8 cellular contexts compared by ENCODE assay signal in genomic region chr5:111223790-111224560, GRCh38. TPM values are rescaled to one million over a fixed set of nuclear protein-coding genes. Genes with fewer than 3 reads are reported as not detected.
DNase-seq lines count a peak whose midpoint lies in the region; ATAC-seq, FAIRE-seq and TF ChIP-seq lines count a peak whose summit lies in the region.

TSS of gene CAMK4 (plus strand) at chr5:111224384. CDS start at chr5:111224484, 100 bp downstream.

- peaks cover 47% of the 10 kb centered on the region for H3K4me1 Mint-ChIP-seq in WTC11

- no peaks in the 10 kb centered on the region for H4K20me1 ChIP-seq in keratinocyte (ENCODE audit: control insufficient read depth, extremely low read depth, insufficient read depth, low read length)

- H3K27me3 Mint-ChIP-seq in WTC11 (ENCODE audit: low read depth) = peaks cover 31% of the 10 kb centered on the region

- H3K9me3 Mint-ChIP-seq in WTC11 = no peaks in the 10 kb centered on the region

- DNase-seq in GM18507 (ENCODE audit: extremely low spot score, insufficient read length, low read depth) = peak; percentile 68
- peak; percentile 72 for DNase-seq in NCI-H1694 treated with DMSO at 0.1 percent for 48 hours (lab: John Stamatoyannopoulos, UW)
- peak; percentile 80 for DNase-seq in WTC11 (ENCODE audit: low spot score)
- DNase-seq in cardiac fibroblast (ENCODE audit: low read depth in 2 of 2) = peak; percentile 66 to 73
- no peak for DNase-seq in keratinocyte (ENCODE audit: low read depth, low spot score)
- DNase-seq in stimulated activated CD4-positive, alpha-beta T cell treated with anti-CD3 and anti-CD28 coated beads, Interleukin-15, amount 100 ng/mL, for 48 hours (ENCODE audit: low read depth in 2 of 2) = peak; percentile 30 to 59
- DNase-seq in mesenteric fat pad (ENCODE audit: low spot score) = no peak

- FAIRE-seq in GM18507 (lab: Jason Lieb, UNC) = peak; percentile 85
- no peak for FAIRE-seq in keratinocyte (lab: Jason Lieb, UNC)

- peak within 1 kb of the TSS; percentile 87 for H2AFZ ChIP-seq in keratinocyte (ENCODE audit: control insufficient read depth, low read length)

- no peaks in the 10 kb centered on the region for H3K9me3 ChIP-seq in keratinocyte (ENCODE audit: control insufficient read depth, low read depth, low read length)

- H3K36me3 ChIP-seq in keratinocyte (ENCODE audit: control insufficient read depth in 2 of 2, extremely low read depth in 1 of 2, insufficient read depth in 2 of 2, low read length in 2 of 2) = no peaks in the 10 kb centered on the region

- peak; percentile 74 for ATAC-seq in HG02763 (IDR thresholded peaks at IDR 0.05; ENCODE audit: unreplicated experiment)
- ATAC-seq in WTC11 = peak; percentile 87

- peak within 1 kb of the TSS; percentile 36 for H3K9ac ChIP-seq in keratinocyte (ENCODE audit: control insufficient read depth, extremely low read depth, insufficient read depth, low read length)

- no peaks in the 10 kb centered on the region for H3K79me2 ChIP-seq in keratinocyte (ENCODE audit: control insufficient read depth, insufficient read depth, low read length)

- H3K27ac Mint-ChIP-seq in WTC11 = no peak within 1 kb of the TSS

- peak within 1 kb of the TSS; percentile 83 for H3K4me2 ChIP-seq in keratinocyte (ENCODE audit: control insufficient read depth, extremely low read depth, insufficient read depth, low read depth, low read length)

- no peaks in the 10 kb centered on the region for H3K27me3 ChIP-seq in keratinocyte (ENCODE audit: control insufficient read depth, extremely low read depth, insufficient read depth, low read length)

- CTCF ChIA-PET in WTC11 (lab: Charles Lee) = interaction anchor here (0.5 to 3.5 kb wide), 5 partner anchors 55 to 308 kb away, joined by 3 to 14 read pairs (median 5); no protein-coding TSS in a partner anchor

- H3K4me3 ChIP-seq in cardiac fibroblast (replicated peaks in 1 of 2; ENCODE audit: low read depth in 2 of 2, low read length in 2 of 2) (peak within 1 kb of the TSS; percentile 64 to 72), keratinocyte (ENCODE audit: control insufficient read depth in 2 of 3, extremely low read depth in 1 of 3, insufficient read depth in 2 of 3, low read depth in 1 of 3, low read length in 3 of 3) (peak within 1 kb of the TSS; percentile 41 to 64 (median 63))

- no peak for TF ChIP-seq CTCF in WTC11 (IDR thresholded peaks at IDR 0.05)
- peak; percentile 16 for TF ChIP-seq CTCF in cardiac fibroblast (IDR thresholded peaks at IDR 0.05; ENCODE audit: low read depth, low read length)
- TF ChIP-seq CTCF in keratinocyte (optimal IDR thresholded peaks at IDR 0.05 in 1 of 3, IDR thresholded peaks at IDR 0.05 in 1 of 3, conservative IDR thresholded peaks at IDR 0.05 in 1 of 3; ENCODE audit: extremely low read depth in 1 of 3, insufficient read depth in 2 of 3, low read length in 3 of 3) = no peak

- peaks cover 25% of the 10 kb centered on the region for H3K4me1 ChIP-seq in keratinocyte (ENCODE audit: control insufficient read depth, extremely low read depth, insufficient read depth, low read length)

- peak within 1 kb of the TSS; percentile 82 for H3K4me3 Mint-ChIP-seq in WTC11

- H3K9me1 ChIP-seq in keratinocyte (ENCODE audit: control insufficient read depth, extremely low read depth, insufficient read depth, low read length) = no peaks in the 10 kb centered on the region

- POLR2A ChIA-PET in WTC11 (lab: Charles Lee) = interaction anchor here (0.6 to 0.8 kb wide), 2 partner anchors 9 to 12 kb away, joined by 3 read pairs; no protein-coding TSS in a partner anchor

- dilution Hi-C loops in keratinocyte (cut with MboI; ENCODE audit: extremely low pct_ligation_motif_present, low sequenced_read_pairs) = no loop called here

- no peaks in the 10 kb centered on the region for H3K36me3 Mint-ChIP-seq in WTC11

- H3K27ac ChIP-seq in keratinocyte (ENCODE audit: control insufficient read depth, insufficient read depth, low read length) = no peak within 1 kb of the TSS

TF ChIP-seq in WTC11, 78 proteins besides CTCF, POLR2A, EP300 and RAD21 (continues in another document):
- TF ChIP-seq ZNF219 (CRISPR knock-in tag; IDR thresholded peaks at IDR 0.05; ENCODE audit: borderline replicate concordance) = 0 out of 2 replicates have a peak, but pooled peaks have one; percentile 61
- TF ChIP-seq, protein P1, sequence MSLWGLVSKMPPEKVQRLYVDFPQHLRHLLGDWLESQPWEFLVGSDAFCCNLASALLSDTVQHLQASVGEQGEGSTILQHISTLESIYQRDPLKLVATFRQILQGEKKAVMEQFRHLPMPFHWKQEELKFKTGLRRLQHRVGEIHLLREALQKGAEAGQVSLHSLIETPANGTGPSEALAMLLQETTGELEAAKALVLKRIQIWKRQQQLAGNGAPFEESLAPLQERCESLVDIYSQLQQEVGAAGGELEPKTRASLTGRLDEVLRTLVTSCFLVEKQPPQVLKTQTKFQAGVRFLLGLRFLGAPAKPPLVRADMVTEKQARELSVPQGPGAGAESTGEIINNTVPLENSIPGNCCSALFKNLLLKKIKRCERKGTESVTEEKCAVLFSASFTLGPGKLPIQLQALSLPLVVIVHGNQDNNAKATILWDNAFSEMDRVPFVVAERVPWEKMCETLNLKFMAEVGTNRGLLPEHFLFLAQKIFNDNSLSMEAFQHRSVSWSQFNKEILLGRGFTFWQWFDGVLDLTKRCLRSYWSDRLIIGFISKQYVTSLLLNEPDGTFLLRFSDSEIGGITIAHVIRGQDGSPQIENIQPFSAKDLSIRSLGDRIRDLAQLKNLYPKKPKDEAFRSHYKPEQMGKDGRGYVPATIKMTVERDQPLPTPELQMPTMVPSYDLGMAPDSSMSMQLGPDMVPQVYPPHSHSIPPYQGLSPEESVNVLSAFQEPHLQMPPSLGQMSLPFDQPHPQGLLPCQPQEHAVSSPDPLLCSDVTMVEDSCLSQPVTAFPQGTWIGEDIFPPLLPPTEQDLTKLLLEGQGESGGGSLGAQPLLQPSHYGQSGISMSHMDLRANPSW (CRISPR knock-in tag; conservative IDR thresholded peaks at IDR 0.05; ENCODE audit: low read depth) = no peak
- no peak for TF ChIP-seq AR (CRISPR knock-in tag; IDR thresholded peaks at IDR 0.05)
- TF ChIP-seq PRDM15 (CRISPR knock-in tag; IDR thresholded peaks at IDR 0.05) = no peak
- TF ChIP-seq KAT7 (CRISPR knock-in tag; IDR thresholded peaks at IDR 0.05; ENCODE audit: borderline replicate concordance) = peak; percentile 51; the same call in 1 of the 2 replicates

RNA-seq across cellular contexts. Expression of gene CAMK4, which starts in this region (rescaled TPM):
- 5.8 to 10.6 TPM (median 7.4 TPM) in 3 replicates for total RNA-seq in WTC11 (2021)
- 0.30 to 1.0 TPM (median 0.45 TPM) in 3 replicates for polyA plus RNA-seq in keratinocyte
- polyA plus RNA-seq in keratinocyte (2011; ENCODE audit: low read depth) = not detected
- polyA plus RNA-seq in keratinocyte (2011; cell fraction: cytosol; rRNA removed) = 0.19 and 0.33 TPM in 2 replicates
- 0.08 and 0.10 TPM in 2 replicates for polyA plus RNA-seq in keratinocyte (2011; cell fraction: nucleus; rRNA removed)
- polyA plus RNA-seq in keratinocyte (2012; ENCODE audit: low replicate concordance) = 0.08 and 0.80 TPM in 2 replicates
- 0.46 to 0.64 TPM in 2 of 3 replicates, not detected in the other for polyA minus RNA-seq in keratinocyte
- 0.96 TPM for polyA minus RNA-seq in keratinocyte (2011; cell fraction: cytosol; rRNA and poly(A)+ RNA removed)
- 0.11 and 0.70 TPM in 2 replicates for polyA minus RNA-seq in keratinocyte (2011; cell fraction: nucleus; rRNA and poly(A)+ RNA removed)
- 0.42 TPM for total RNA-seq in mesenteric fat pad

Comparison
In these comparisons a context has a peak if more than half of its experiments do, and no peak if none do; other contexts are left out.
1. DNase-seq: peak in GM18507 (single experiment), NCI-H1694 treated with DMSO at 0.1 percent for 48 hours (single experiment), WTC11 (single experiment), cardiac fibroblast (2 of 2) and stimulated activated CD4-positive, alpha-beta T cell treated with anti-CD3 and anti-CD28 coated beads, Interleukin-15, amount 100 ng/mL, for 48 hours (2 of 2); none in keratinocyte (single experiment) and mesenteric fat pad (single experiment).